In genomic region chr5:87076411-87076810, GRCh38 we compare ENCODE assay signal across 37 cellular contexts.
"Had no signal": no experiment of that assay in that cellular context is flagged by ENCODE, and none has a peak within 500 bp of the region (broad histone marks: within the 10 kb centered on the region; RNA-seq: fewer than 3 reads in every experiment).

No MANE protein-coding gene starts in this region.

- H3K27me3 ChIP-seq: adrenal gland, ascending aorta, body of pancreas, brain microvascular endothelial cell, breast epithelium, cardiac muscle cell had no signal

- H3K36me3 Mint-ChIP-seq: activated naive CD4-positive, alpha-beta T cell treated with anti-CD3 and anti-CD28 coated beads, Interleukin-2, amount 50 U/mL, for 24 hours; activated naive CD8-positive, alpha-beta T cell; brain had no signal

- H3K9me3 ChIP-seq: adrenal gland, ascending aorta, body of pancreas, breast epithelium had no signal

- H3K4me3 ChIP-seq: adrenal gland, ascending aorta, body of pancreas, breast epithelium, cardiac muscle cell had no signal

- H3K4me1 ChIP-seq: body of pancreas had no signal

- H3K9me3 Mint-ChIP-seq: activated naive CD4-positive, alpha-beta T cell treated with anti-CD3 and anti-CD28 coated beads for 36 hours; activated naive CD4-positive, alpha-beta T cell treated with anti-CD3 and anti-CD28 coated beads, Interleukin-2, amount 50 U/mL, for 24 hours; activated naive CD4-positive, alpha-beta T cell treated with anti-CD3 and anti-CD28 coated beads, Interleukin-2, amount 50 U/mL, for 72 hours; activated naive CD8-positive, alpha-beta T cell treated with anti-CD3 and anti-CD28 coated beads, Interleukin-2, amount 10 ng/mL, durations not matched to agents 7 days and 5 days; activated naive CD8-positive, alpha-beta T cell treated with anti-CD3 and anti-CD28 coated beads, Interleukin-2, amount 50 U/mL, for 24 hours; activated T-cell treated with anti-CD3 and anti-CD28 coated beads, Interleukin-2, amount 50 U/mL, for 24 hours; activated T-cell treated with anti-CD3 and anti-CD28 coated beads, Interleukin-2, amount 50 U/mL, for 4 hours; activated T-helper 17 cell treated with anti-CD3 and anti-CD28 coated beads, Interleukin-2, amount 50 U/mL, for 72 hours; brain; central memory CD8-positive, alpha-beta T cell had no signal

- ATAC-seq: activated naive CD8-positive, alpha-beta T cell treated with anti-CD3 and anti-CD28 coated beads, Interleukin-2, amount 50 U/mL, for 24 hours; activated T-cell treated with anti-CD3 and anti-CD28 coated beads, Interleukin-2, amount 50 U/mL, for 4 hours; body of pancreas had no signal

- H3K27ac ChIP-seq: adrenal gland, ascending aorta, body of pancreas, brain microvascular endothelial cell, breast epithelium, cardiac muscle cell had no signal

- H3K4me1 Mint-ChIP-seq: brain had no signal

- H3K36me3 ChIP-seq: adrenal gland, ascending aorta, brain microvascular endothelial cell, breast epithelium, cardiac muscle cell had no signal

- H3K27me3 Mint-ChIP-seq: activated naive CD4-positive, alpha-beta T cell treated with anti-CD3 and anti-CD28 coated beads, Interleukin-2, amount 10 ng/mL, durations not matched to agents 7 days and 5 days; activated naive CD4-positive, alpha-beta T cell treated with anti-CD3 and anti-CD28 coated beads, Interleukin-2, amount 50 U/mL, for 24 hours; activated naive CD8-positive, alpha-beta T cell; activated naive CD8-positive, alpha-beta T cell treated with anti-CD3 and anti-CD28 coated beads for 36 hours; activated naive CD8-positive, alpha-beta T cell treated with anti-CD3 and anti-CD28 coated beads, Interleukin-2, amount 10 ng/mL, durations not matched to agents 7 days and 5 days; activated naive CD8-positive, alpha-beta T cell treated with anti-CD3 and anti-CD28 coated beads, Interleukin-2, amount 50 U/mL, for 24 hours; activated T-cell treated with anti-CD3 and anti-CD28 coated beads, Interleukin-2, amount 50 U/mL, for 24 hours; activated T-helper 17 cell treated with anti-CD3 and anti-CD28 coated beads, Interleukin-2, amount 50 U/mL, for 72 hours; brain; central memory CD8-positive, alpha-beta T cell had no signal

- H3K27ac Mint-ChIP-seq: activated naive CD4-positive, alpha-beta T cell treated with anti-CD3 and anti-CD28 coated beads for 36 hours; activated naive CD4-positive, alpha-beta T cell treated with anti-CD3 and anti-CD28 coated beads, Interleukin-2, amount 10 ng/mL, durations not matched to agents 7 days and 5 days; activated naive CD4-positive, alpha-beta T cell treated with anti-CD3 and anti-CD28 coated beads, Interleukin-2, amount 50 U/mL, for 24 hours; activated naive CD4-positive, alpha-beta T cell treated with anti-CD3 and anti-CD28 coated beads, Interleukin-2, amount 50 U/mL, for 72 hours; activated naive CD8-positive, alpha-beta T cell; activated naive CD8-positive, alpha-beta T cell treated with anti-CD3 and anti-CD28 coated beads for 36 hours; activated naive CD8-positive, alpha-beta T cell treated with anti-CD3 and anti-CD28 coated beads, Interleukin-2, amount 10 ng/mL, durations not matched to agents 7 days and 5 days; activated naive CD8-positive, alpha-beta T cell treated with anti-CD3 and anti-CD28 coated beads, Interleukin-2, amount 50 U/mL, for 24 hours; activated T-cell treated with anti-CD3 and anti-CD28 coated beads, Interleukin-2, amount 50 U/mL, for 24 hours; activated T-helper 1 cell treated with anti-CD3 and anti-CD28 coated beads, Interleukin-12 subunit alpha, Interleukin-12 subunit beta, Interleukin-2, Interleukin-4 antibody, amounts not matched to agents 30 ng/mL and 10 ng/mL and 1 ng/mL, durations not matched to agents 14 hours and 24 hours and 36 hours; activated T-helper 17 cell treated with anti-CD3 and anti-CD28 coated beads, Interleukin-2, amount 50 U/mL, for 72 hours; activated T-helper 2 cell treated with anti-CD3 and anti-CD28 coated beads, Interferon-gamma antibody, Interleukin-2, Interleukin-4, amounts not matched to agents 10 μg/mL and 5 μg/mL and 100 μg/mL, durations not matched to agents 14 hours and 24 hours and 36 hours; brain had no signal

- DNase-seq: activated effector memory CD4-positive, alpha-beta T cell treated with anti-CD3 and anti-CD28 coated beads, Interleukin-2, amount 50 U/mL, for 16 hours; activated effector memory CD4-positive, alpha-beta T cell treated with Interleukin-2 at 50 U/mL for 16 hours; activated gamma-delta T cell; activated gamma-delta T cell treated with Interleukin-2 at 50 U/mL for 16 hours; activated naive CD4-positive, alpha-beta T cell; activated naive CD4-positive, alpha-beta T cell treated with anti-CD3 and anti-CD28 coated beads for 36 hours; activated naive CD4-positive, alpha-beta T cell treated with anti-CD3 and anti-CD28 coated beads, Interleukin-2, amount 10 ng/mL, durations not matched to agents 7 days and 5 days; activated naive CD4-positive, alpha-beta T cell treated with anti-CD3 and anti-CD28 coated beads, Interleukin-2, amount 50 U/mL, for 16 hours; activated naive CD4-positive, alpha-beta T cell treated with Interleukin-2 at 50 U/mL for 16 hours; activated naive CD8-positive, alpha-beta T cell treated with anti-CD3 and anti-CD28 coated beads for 36 hours; activated naive CD8-positive, alpha-beta T cell treated with anti-CD3 and anti-CD28 coated beads, Interleukin-2, amount 10 ng/mL, durations not matched to agents 7 days and 5 days; activated naive CD8-positive, alpha-beta T cell treated with anti-CD3 and anti-CD28 coated beads, Interleukin-2, amount 50 U/mL, for 24 hours; activated T-cell treated with anti-CD3 and anti-CD28 coated beads, Interleukin-2, amount 50 U/mL, for 1 hour; activated T-cell treated with anti-CD3 and anti-CD28 coated beads, Interleukin-2, amount 50 U/mL, for 24 hours; activated T-cell treated with anti-CD3 and anti-CD28 coated beads, Interleukin-2, amount 50 U/mL, for 4 hours; activated T-cell treated with anti-CD3 and anti-CD28 coated beads, Interleukin-2, amount 50 U/mL, for 48 hours; adrenal gland; amniotic stem cell; amygdala; anterior cingulate cortex; aorta; body of pancreas; caudate nucleus; central memory CD4-positive, alpha-beta T cell; cerebellar nuclear complex had no signal

- H3K4me3 Mint-ChIP-seq: activated naive CD4-positive, alpha-beta T cell treated with anti-CD3 and anti-CD28 coated beads for 36 hours; activated naive CD4-positive, alpha-beta T cell treated with anti-CD3 and anti-CD28 coated beads, Interleukin-2, amount 10 ng/mL, durations not matched to agents 7 days and 5 days; activated naive CD4-positive, alpha-beta T cell treated with anti-CD3 and anti-CD28 coated beads, Interleukin-2, amount 50 U/mL, for 24 hours; activated naive CD8-positive, alpha-beta T cell; activated naive CD8-positive, alpha-beta T cell treated with anti-CD3 and anti-CD28 coated beads for 36 hours; activated naive CD8-positive, alpha-beta T cell treated with anti-CD3 and anti-CD28 coated beads, Interleukin-2, amount 50 U/mL, for 24 hours; activated T-cell treated with anti-CD3 and anti-CD28 coated beads, Interleukin-2, amount 50 U/mL, for 24 hours; activated T-cell treated with anti-CD3 and anti-CD28 coated beads, Interleukin-2, amount 50 U/mL, for 4 hours; activated T-helper 1 cell treated with anti-CD3 and anti-CD28 coated beads, Interleukin-12 subunit alpha, Interleukin-12 subunit beta, Interleukin-2, Interleukin-4 antibody, amounts not matched to agents 30 ng/mL and 10 ng/mL and 1 ng/mL, durations not matched to agents 14 hours and 24 hours and 36 hours; activated T-helper 17 cell treated with anti-CD3 and anti-CD28 coated beads, Interleukin-2, amount 50 U/mL, for 72 hours; brain; central memory CD8-positive, alpha-beta T cell had no signal
